ENCODE assay signal across 33 cellular contexts in the genomic region with DNA sequence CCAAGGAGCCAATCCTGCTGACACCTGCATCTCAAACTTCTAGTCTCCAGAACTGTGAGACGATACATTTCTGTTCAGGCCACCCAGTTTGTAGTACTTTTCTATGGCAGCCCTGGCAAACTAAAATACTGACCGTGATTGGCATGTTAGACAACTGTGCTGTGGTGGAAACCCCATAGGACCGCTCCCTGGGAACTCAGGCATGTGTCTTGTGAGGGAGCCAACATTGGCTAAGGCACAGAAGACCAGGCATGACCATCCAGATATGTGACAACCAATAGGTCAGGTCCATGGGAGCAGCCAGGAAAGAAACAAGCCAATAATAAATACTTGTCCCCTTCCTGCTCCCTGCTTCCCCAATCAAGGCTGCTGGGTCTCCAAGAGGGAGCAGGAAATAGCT.
"Had no signal": no experiment of that assay in that cellular context is flagged by ENCODE, and none has a peak within 500 bp of the region (broad histone marks: within the 10 kb centered on the region; RNA-seq: fewer than 3 reads in every experiment).

No MANE protein-coding gene starts in this region.

- H3K4me2 ChIP-seq: smooth muscle cell had no signal

- H3K4me1 ChIP-seq: parathyroid adenoma, psoas muscle, right lobe of liver, spleen, testis, transverse colon, upper lobe of right lung had no signal

- H3K4me3 Mint-ChIP-seq: naive thymus-derived CD8-positive, alpha-beta T cell; natural killer cell treated with Interleukin-12 subunit alpha and Interleukin-12 subunit beta and Interleukin-15 and Interleukin-18, amount 100 ng/mL, for 72 hours; nephron progenitor cell; neural crest cell; stimulated activated memory B cell treated with anti-CD40 and anti-IgM and Interleukin-4, amounts not matched to agents 10 μg/mL and 1 μg/mL and 100 μg/mL, for 72 hours; stimulated activated naive CD8-positive, alpha-beta T cell treated with anti-CD3 and anti-CD28 coated beads, Interleukin-15, amount 100 ng/mL, for 72 hours; type B pancreatic cell had no signal

- H3K27ac ChIP-seq: neutrophil, parathyroid adenoma, psoas muscle, right lobe of liver, sigmoid colon, spleen, suprapubic skin, testis, tibial artery, transverse colon, upper lobe of right lung, uterus had no signal

- H3K27ac Mint-ChIP-seq: naive thymus-derived CD8-positive, alpha-beta T cell; natural killer cell treated with Interleukin-12 subunit alpha and Interleukin-12 subunit beta and Interleukin-15 and Interleukin-18, amount 100 ng/mL, for 72 hours; nephron progenitor cell; progenitor cell of endocrine pancreas; stimulated activated memory B cell treated with anti-CD40 and anti-IgM and Interleukin-4, amounts not matched to agents 10 μg/mL and 1 μg/mL and 100 μg/mL, for 72 hours; stimulated activated naive CD8-positive, alpha-beta T cell treated with anti-CD3 and anti-CD28 coated beads, Interleukin-15, amount 100 ng/mL, for 72 hours; type B pancreatic cell had no signal

- H3K4me1 Mint-ChIP-seq: neural crest cell; stimulated activated memory B cell treated with anti-CD40 and anti-IgM and Interleukin-4, amounts not matched to agents 10 μg/mL and 1 μg/mL and 100 μg/mL, for 72 hours; stimulated activated naive CD8-positive, alpha-beta T cell treated with anti-CD3 and anti-CD28 coated beads, Interleukin-15, amount 100 ng/mL, for 72 hours had no signal

- H3K36me3 ChIP-seq: neutrophil, right lobe of liver, sigmoid colon, spleen, suprapubic skin, tibial artery, transverse colon, upper lobe of right lung, uterus had no signal

- H3K36me3 Mint-ChIP-seq: natural killer cell treated with Interleukin-12 subunit alpha and Interleukin-12 subunit beta and Interleukin-15 and Interleukin-18, amount 100 ng/mL, for 72 hours; stimulated activated memory B cell treated with anti-CD40 and anti-IgM and Interleukin-4, amounts not matched to agents 10 μg/mL and 1 μg/mL and 100 μg/mL, for 72 hours had no signal

- H3K9me3 ChIP-seq: neutrophil, psoas muscle, right lobe of liver, sigmoid colon, suprapubic skin, testis, transverse colon, upper lobe of right lung had no signal

- H3K27me3 Mint-ChIP-seq: naive thymus-derived CD8-positive, alpha-beta T cell; natural killer cell treated with Interleukin-12 subunit alpha and Interleukin-12 subunit beta and Interleukin-15 and Interleukin-18, amount 100 ng/mL, for 72 hours; progenitor cell of endocrine pancreas; stimulated activated memory B cell treated with anti-CD40 and anti-IgM and Interleukin-4, amounts not matched to agents 10 μg/mL and 1 μg/mL and 100 μg/mL, for 72 hours; stimulated activated naive CD8-positive, alpha-beta T cell treated with anti-CD3 and anti-CD28 coated beads, Interleukin-15, amount 100 ng/mL, for 72 hours; type B pancreatic cell had no signal

- H3K9ac ChIP-seq: parathyroid adenoma had no signal

- H3K4me3 ChIP-seq: psoas muscle, right lobe of liver, sigmoid colon, skin epidermis, smooth muscle cell, spleen, suprapubic skin, testis, tibial artery, transverse colon, upper lobe of right lung, uterus had no signal

- ATAC-seq: naive thymus-derived CD8-positive, alpha-beta T cell; natural killer cell treated with Interleukin-12 subunit alpha and Interleukin-12 subunit beta and Interleukin-15 and Interleukin-18, amount 100 ng/mL, for 72 hours; right cardiac atrium; right lobe of liver; stimulated activated memory B cell treated with anti-CD40 and anti-IgM and Interleukin-4, amounts not matched to agents 10 μg/mL and 1 μg/mL and 100 μg/mL, for 72 hours; stimulated activated naive CD8-positive, alpha-beta T cell treated with anti-CD3 and anti-CD28 coated beads, Interleukin-15, amount 100 ng/mL, for 72 hours; stimulated activated naive CD8-positive, alpha-beta T cell treated with anti-CD3 and anti-CD28 coated beads, Interleukin-15, Interleukin-2, amounts not matched to agents 100 U/mL and 50 U/mL, for 24 hours; upper lobe of right lung had no signal

- H3K79me2 ChIP-seq: parathyroid adenoma had no signal

- DNase-seq: naive thymus-derived CD8-positive, alpha-beta T cell; nephron progenitor cell; nucleus accumbens; posterior cingulate gyrus; psoas muscle; right cardiac atrium; right lobe of liver; sigmoid colon; spleen; stimulated activated CD4-positive, alpha-beta T cell treated with anti-CD3 and anti-CD28 coated beads, Interleukin-12 subunit alpha, Interleukin-12 subunit beta, amount 100 ng/mL, for 4 hours; stimulated activated CD4-positive, alpha-beta T cell treated with anti-CD3 and anti-CD28 coated beads, Interleukin-1b, Interleukin-23, amount 100 ng/mL, for 48 hours; stimulated activated CD4-positive, alpha-beta T cell treated with anti-CD3 and anti-CD28 coated beads, Interleukin-4, amount 100 ng/mL, for 1 hour; stimulated activated CD4-positive, alpha-beta T cell treated with anti-CD3 and anti-CD28 coated beads, Interleukin-4, amount 100 ng/mL, for 4 hours; stimulated activated CD8-positive, alpha-beta memory T cell treated with anti-CD3 and anti-CD28 coated beads, Interleukin-4, amount 100 ng/mL, for 48 hours; stimulated activated naive CD4-positive, alpha-beta T cell; stimulated activated naive CD8-positive, alpha-beta T cell treated with anti-CD3 and anti-CD28 coated beads, Interleukin-15, amount 100 ng/mL, for 72 hours; stimulated activated naive CD8-positive, alpha-beta T cell treated with anti-CD3 and anti-CD28 coated beads, Interleukin-15, Interleukin-2, amounts not matched to agents 100 U/mL and 50 U/mL, for 24 hours; substantia nigra; testis; tibial artery; transverse colon; upper lobe of right lung; uterus had no signal

- H3K27me3 ChIP-seq: neutrophil, right lobe of liver, sigmoid colon, spleen, suprapubic skin, testis, tibial artery, transverse colon, upper lobe of right lung, uterus had no signal

- H2AFZ ChIP-seq: parathyroid adenoma had no signal
